In genomic region chr6:149392093-149392492, GRCh38 we compare ENCODE assay signal across 18 cellular contexts. TPM values are rescaled to one million over a fixed set of nuclear protein-coding genes. Genes with fewer than 3 reads are reported as not detected.
DNase-seq lines count a peak whose midpoint lies in the region; ATAC-seq lines count a peak whose summit lies in the region.
"Had no signal": no experiment of that assay in that cellular context is flagged by ENCODE, and none has a peak within 500 bp of the region (broad histone marks: within the 10 kb centered on the region; RNA-seq: fewer than 3 reads in every experiment).

No MANE protein-coding gene starts in this region.

- H3K4me3 Mint-ChIP-seq in activated T-helper 17 cell treated with anti-CD3 and anti-CD28 coated beads, Interleukin-2, amount 50 U/mL, for 72 hours: peak overlapping the region; percentile 74
- peak overlapping the region in 2 of 10 donors; percentile 12 to 37 for H3K4me3 Mint-ChIP-seq in naive thymus-derived CD8-positive, alpha-beta T cell

- peak; percentile 6 for ATAC-seq in GM19463 (IDR thresholded peaks at IDR 0.05; ENCODE audit: unreplicated experiment)
- ATAC-seq in activated T-helper 17 cell treated with anti-CD3 and anti-CD28 coated beads, Interleukin-2, amount 50 U/mL, for 72 hours (replicated peaks): no peak
- no peak for ATAC-seq in naive thymus-derived CD8-positive, alpha-beta T cell
- ATAC-seq in GM18867 (IDR thresholded peaks at IDR 0.05; ENCODE audit: unreplicated experiment): no peak
- ATAC-seq: Panc1 had no signal

- peak; percentile 15 for DNase-seq in NCI-H2171 treated with DMSO at 0.1 percent for 48 hours (lab: John Stamatoyannopoulos, UW)
- DNase-seq in NCI-H2171 (lab: John Stamatoyannopoulos, UW): no peak
- DNase-seq in naive thymus-derived CD8-positive, alpha-beta T cell: no peak
- DNase-seq in superior temporal gyrus (ENCODE audit: extremely low spot score): no peak
- no peak for DNase-seq in NCI-H82 (lab: John Stamatoyannopoulos, UW)
- DNase-seq: GF-D8, HFFc6, MG63, NCI-H1092 treated with DMSO at 0.1 percent for 48 hours, NCI-H1694 treated with DMSO at 0.1 percent for 48 hours, NCI-H446 treated with DMSO at 0.1 percent for 48 hours, NCI-H774, Right ventricle myocardium superior had no signal

- POLR2A ChIA-PET in naive thymus-derived CD8-positive, alpha-beta T cell (lab: Charles Lee): interaction anchor here (1.2 kb wide), 1 partner anchor 10 kb away, joined by 3 read pairs; no protein-coding TSS in a partner anchor

- peaks cover 100% of the 10 kb centered on the region for H3K36me3 Mint-ChIP-seq in activated T-helper 17 cell treated with anti-CD3 and anti-CD28 coated beads, Interleukin-2, amount 50 U/mL, for 72 hours (ENCODE audit: low read depth)
- peaks cover 11 to 73% (median 40%) of the 10 kb centered on the region in 3 donors for H3K36me3 Mint-ChIP-seq in naive thymus-derived CD8-positive, alpha-beta T cell

- peaks cover under 1% of the 10 kb centered on the region for H3K9me3 Mint-ChIP-seq in activated T-helper 17 cell treated with anti-CD3 and anti-CD28 coated beads, Interleukin-2, amount 50 U/mL, for 72 hours
- peaks cover 0 to 4% (median 0%) of the 10 kb centered on the region in 9 donors for H3K9me3 Mint-ChIP-seq in naive thymus-derived CD8-positive, alpha-beta T cell

- peaks cover 55% of the 10 kb centered on the region for H3K4me1 Mint-ChIP-seq in activated T-helper 17 cell treated with anti-CD3 and anti-CD28 coated beads, Interleukin-2, amount 50 U/mL, for 72 hours
- peaks cover 25 to 54% (median 51%) of the 10 kb centered on the region in 4 donors for H3K4me1 Mint-ChIP-seq in naive thymus-derived CD8-positive, alpha-beta T cell

- no peaks in the 10 kb centered on the region for H3K27me3 Mint-ChIP-seq in activated T-helper 17 cell treated with anti-CD3 and anti-CD28 coated beads, Interleukin-2, amount 50 U/mL, for 72 hours
- no peaks in the 10 kb centered on the region for H3K27me3 Mint-ChIP-seq in naive thymus-derived CD8-positive, alpha-beta T cell

- peak overlapping the region; percentile 79 for H3K27ac Mint-ChIP-seq in activated T-helper 17 cell treated with anti-CD3 and anti-CD28 coated beads, Interleukin-2, amount 50 U/mL, for 72 hours
- H3K27ac Mint-ChIP-seq in naive thymus-derived CD8-positive, alpha-beta T cell: peak overlapping the region in 6 of 10 donors; percentile 7 to 92 (median 58)
- H3K27ac Mint-ChIP-seq: HFFc6 had no signal

RNA-seq across cellular contexts. Expression of gene SUMO4, which starts 8.0 kb away (rescaled TPM):
- 10 to 100 TPM; 16.0 to 16.4 TPM for total RNA-seq in activated T-helper 17 cell treated with anti-CD3 and anti-CD28 coated beads, Interleukin-2, amount 50 U/mL, for 72 hours
- 1 to 10 TPM; 5.1 to 6.0 TPM for total RNA-seq in naive thymus-derived CD8-positive, alpha-beta T cell
- polyA plus RNA-seq in naive thymus-derived CD8-positive, alpha-beta T cell: under 1 TPM; 0.30 to 0.80 (median 0.37) TPM
- polyA plus RNA-seq: BJ had no signal
